27 cellular contexts compared by ENCODE assay signal in genomic region chr20:3560162-3560561, GRCh38.
"Had no signal": no experiment of that assay in that cellular context is flagged by ENCODE, and none has a peak within 500 bp of the region (broad histone marks: within the 10 kb centered on the region; RNA-seq: fewer than 3 reads in every experiment).

No MANE protein-coding gene starts in this region.

- DNase-seq: activated CD4-positive, alpha-beta T cell treated with anti-CD3 and anti-CD28 coated beads for 4 hours; activated CD4-positive, alpha-beta T cell treated with anti-CD3 and anti-CD28 coated beads, Interleukin-2, amount 50 U/mL, for 4 hours; activated CD8-positive, alpha-beta T cell treated with anti-CD3 and anti-CD28 coated beads, Interleukin-2, amount 10 ng/mL, durations not matched to agents 7 days and 5 days; activated effector memory CD4-positive, alpha-beta T cell treated with Interleukin-2 at 50 U/mL for 16 hours; activated naive CD4-positive, alpha-beta T cell; activated T-cell treated with anti-CD3 and anti-CD28 coated beads, Interleukin-2, amount 50 U/mL, for 24 hours; aorta; body of pancreas; central memory CD4-positive, alpha-beta T cell; MG63; NCI-H1092 treated with DMSO at 0.1 percent for 48 hours; NCI-H1417 treated with DMSO at 0.1 percent for 48 hours; NCI-H1694; NCI-H2029; NCI-H2107; NCI-H2171 treated with DMSO at 0.1 percent for 48 hours; NCI-H345; NCI-H510A; NCI-H526 treated with DMSO at 0.1 percent for 48 hours; NCI-H82; SIG-M5; T-cell had no signal

- FAIRE-seq: bronchial epithelial cell had no signal

- H3K4me1 Mint-ChIP-seq: activated naive CD4-positive, alpha-beta T cell treated with anti-CD3 and anti-CD28 coated beads, Interleukin-2, amount 50 U/mL, for 24 hours; T-cell had no signal

- H3K4me1 ChIP-seq: body of pancreas had no signal

- H3K27me3 Mint-ChIP-seq: activated naive CD4-positive, alpha-beta T cell treated with anti-CD3 and anti-CD28 coated beads, Interleukin-2, amount 50 U/mL, for 24 hours; activated T-cell treated with anti-CD3 and anti-CD28 coated beads, Interleukin-2, amount 50 U/mL, for 24 hours; T-cell had no signal

- H3K4me3 Mint-ChIP-seq: activated CD8-positive, alpha-beta T cell treated with anti-CD3 and anti-CD28 coated beads, Interleukin-2, amount 10 ng/mL, durations not matched to agents 7 days and 5 days; activated naive CD4-positive, alpha-beta T cell treated with anti-CD3 and anti-CD28 coated beads, Interleukin-2, amount 50 U/mL, for 24 hours; activated T-cell treated with anti-CD3 and anti-CD28 coated beads, Interleukin-2, amount 50 U/mL, for 24 hours; activated T-helper 1 cell treated with anti-CD3 and anti-CD28 coated beads, Interleukin-12 subunit alpha, Interleukin-12 subunit beta, Interleukin-2, Interleukin-4 antibody, amounts not matched to agents 30 ng/mL and 10 ng/mL and 1 ng/mL, durations not matched to agents 14 hours and 24 hours and 36 hours; T-cell had no signal

- H3K4me3 ChIP-seq: body of pancreas, MG63, SK-N-MC had no signal

- H3K27ac Mint-ChIP-seq: activated CD8-positive, alpha-beta T cell treated with anti-CD3 and anti-CD28 coated beads, Interleukin-2, amount 10 ng/mL, durations not matched to agents 7 days and 5 days; activated naive CD4-positive, alpha-beta T cell treated with anti-CD3 and anti-CD28 coated beads, Interleukin-2, amount 50 U/mL, for 24 hours; activated T-cell treated with anti-CD3 and anti-CD28 coated beads, Interleukin-2, amount 50 U/mL, for 24 hours; activated T-helper 1 cell treated with anti-CD3 and anti-CD28 coated beads, Interleukin-12 subunit alpha, Interleukin-12 subunit beta, Interleukin-2, Interleukin-4 antibody, amounts not matched to agents 30 ng/mL and 10 ng/mL and 1 ng/mL, durations not matched to agents 14 hours and 24 hours and 36 hours; T-cell had no signal

- H3K9me3 ChIP-seq: body of pancreas, MG63 had no signal

- ATAC-seq: activated CD4-positive, CD25-positive, alpha-beta regulatory T cell treated with anti-CD3 and anti-CD28 coated beads, Interleukin-2, amount 50 U/mL, for 24 hours; activated CD8-positive, alpha-beta T cell treated with anti-CD3 and anti-CD28 coated beads, Interleukin-2, amount 10 ng/mL, durations not matched to agents 7 days and 5 days; body of pancreas; T-cell had no signal

- H3K27ac ChIP-seq: body of pancreas, SK-N-MC had no signal
